In genomic region chr14:49921401-49921800, GRCh38 we compare ENCODE assay signal across 22 cellular contexts.
"Had no signal": no experiment of that assay in that cellular context is flagged by ENCODE, and none has a peak within 500 bp of the region (broad histone marks: within the 10 kb centered on the region; RNA-seq: fewer than 3 reads in every experiment).

No MANE protein-coding gene starts in this region.

- H3K36me3 ChIP-seq: neural progenitor cell, thyroid gland had no signal

- H3K4me3 Mint-ChIP-seq: activated CD4-positive, alpha-beta memory T cell treated with anti-CD3 and anti-CD28 coated beads for 36 hours; activated CD8-positive, alpha-beta memory T cell treated with anti-CD3 and anti-CD28 coated beads, Interleukin-2, amount 10 ng/mL, durations not matched to agents 7 days and 5 days; naive thymus-derived CD8-positive, alpha-beta T cell; neural progenitor cell; T-helper 17 cell had no signal

- H3K27ac ChIP-seq: neural progenitor cell, thyroid gland had no signal

- H3K4me3 ChIP-seq: lung, neural progenitor cell, thyroid gland had no signal

- H3K4me1 Mint-ChIP-seq: neural progenitor cell had no signal

- H3K9me3 Mint-ChIP-seq: activated CD4-positive, alpha-beta memory T cell treated with anti-CD3 and anti-CD28 coated beads for 36 hours; naive thymus-derived CD8-positive, alpha-beta T cell; neural progenitor cell had no signal

- H3K27ac Mint-ChIP-seq: activated CD4-positive, alpha-beta memory T cell treated with anti-CD3 and anti-CD28 coated beads for 36 hours; activated CD8-positive, alpha-beta memory T cell treated with anti-CD3 and anti-CD28 coated beads, Interleukin-2, amount 10 ng/mL, durations not matched to agents 7 days and 5 days; activated naive CD4-positive, alpha-beta T cell treated with anti-CD3 and anti-CD28 coated beads, Interleukin-2, amount 50 U/mL, for 72 hours; neural progenitor cell; T-helper 17 cell had no signal

- H3K36me3 Mint-ChIP-seq: activated CD4-positive, alpha-beta memory T cell treated with anti-CD3 and anti-CD28 coated beads for 36 hours; activated naive CD4-positive, alpha-beta T cell treated with anti-CD3 and anti-CD28 coated beads, Interleukin-2, amount 50 U/mL, for 72 hours; naive thymus-derived CD8-positive, alpha-beta T cell; neural progenitor cell had no signal

- DNase-seq: activated CD4-positive, alpha-beta memory T cell treated with anti-CD3 and anti-CD28 coated beads for 36 hours; activated CD4-positive, alpha-beta T cell treated with anti-CD3 and anti-CD28 coated beads for 4 hours; activated CD4-positive, CD25-positive, alpha-beta regulatory T cell; activated CD8-positive, alpha-beta memory T cell treated with anti-CD3 and anti-CD28 coated beads, Interleukin-2, amount 10 ng/mL, durations not matched to agents 7 days and 5 days; activated gamma-delta T cell treated with Interleukin-2 at 50 U/mL for 16 hours; central memory CD4-positive, alpha-beta T cell; dermis blood vessel endothelial cell; effector CD8-positive, alpha-beta T cell; erythroblast; foreskin fibroblast; kidney; naive thymus-derived CD8-positive, alpha-beta T cell; retina; stimulated activated CD4-positive, alpha-beta T cell treated with anti-CD3 and anti-CD28 coated beads, Interleukin-2, amount 100 ng/mL, for 48 hours; stimulated activated CD8-positive, alpha-beta memory T cell treated with anti-CD3 and anti-CD28 coated beads, Interleukin-4, amount 100 ng/mL, for 48 hours; stimulated activated naive CD4-positive, alpha-beta T cell treated with Interleukin-2 at 50 U/mL for 16 hours; substantia nigra; T-helper 17 cell; thyroid gland had no signal

- ATAC-seq: activated CD8-positive, alpha-beta memory T cell treated with anti-CD3 and anti-CD28 coated beads, Interleukin-2, amount 10 ng/mL, durations not matched to agents 7 days and 5 days; naive thymus-derived CD8-positive, alpha-beta T cell had no signal

- H3K4me1 ChIP-seq: neural progenitor cell, thyroid gland had no signal

- H3K27me3 Mint-ChIP-seq: activated CD4-positive, alpha-beta memory T cell treated with anti-CD3 and anti-CD28 coated beads for 36 hours; activated CD8-positive, alpha-beta memory T cell treated with anti-CD3 and anti-CD28 coated beads, Interleukin-2, amount 10 ng/mL, durations not matched to agents 7 days and 5 days; naive thymus-derived CD8-positive, alpha-beta T cell; T-helper 17 cell had no signal

- H3K9ac ChIP-seq: neural progenitor cell had no signal

- H3K9me3 ChIP-seq: thyroid gland had no signal

- H3K27me3 ChIP-seq: neural progenitor cell, thyroid gland had no signal
